In genomic region chr4:117889978-117890377, GRCh38 we compare ENCODE assay signal across 1 cellular context.
TF ChIP-seq lines count a peak whose summit lies in the region.

No MANE protein-coding gene starts in this region.

TF ChIP-seq in GM23338, 12 proteins besides CTCF, POLR2A, EP300 and RAD21 (continued from another document):
- no peak for TF ChIP-seq REST (IDR thresholded peaks at IDR 0.05; ENCODE audit: unreplicated experiment)
- TF ChIP-seq JUNB (IDR thresholded peaks at IDR 0.05; ENCODE audit: unreplicated experiment) = no peak
- no peak for TF ChIP-seq POLR2AphosphoS5 (IDR thresholded peaks at IDR 0.05; ENCODE audit: low read depth)
- no peak for TF ChIP-seq ZNF462 (CRISPR knock-in tag; IDR thresholded peaks at IDR 0.05)
